17 cellular contexts compared by ENCODE assay signal in genomic region chr1:225470691-225471452, GRCh38. TPM values are rescaled to one million over a fixed set of nuclear protein-coding genes. Genes with fewer than 3 reads are reported as not detected.
DNase-seq lines count a peak whose midpoint lies in the region; ATAC-seq and TF ChIP-seq lines count a peak whose summit lies in the region.
"Had no signal": no experiment of that assay in that cellular context is flagged by ENCODE, and none has a peak within 500 bp of the region (broad histone marks: within the 10 kb centered on the region; RNA-seq: fewer than 3 reads in every experiment).

No MANE protein-coding gene starts in this region.

- DNase-seq in AG04449 (ENCODE audit: low read depth, low spot score) (no peak), esophagus muscularis mucosa (ENCODE audit: extremely low spot score) (no peak), osteocyte (ENCODE audit: extremely low spot score, unreplicated experiment) (peak; percentile 76), DMS53 treated with DMSO at 0.1 percent for 48 hours (lab: John Stamatoyannopoulos, UW; ENCODE audit: unreplicated experiment) (no peak), colonic mucosa (no peak), superior temporal gyrus (ENCODE audit: extremely low spot score) (no peak)
- DNase-seq in CD8-positive, alpha-beta memory T cell: no peak
- DNase-seq: activated naive CD8-positive, alpha-beta T cell treated with anti-CD3 and anti-CD28 coated beads, Interleukin-2, amount 10 ng/mL, durations not matched to agents 7 days and 5 days; activated T-cell treated with anti-CD3 and anti-CD28 coated beads for 4 hours; effector CD4-positive, alpha-beta T cell; IMR-90; mesenchymal stem cell; NCI-H2081 treated with DMSO at 0.1 percent for 48 hours; NCI-H526; OCI-M1 had no signal

- H3K9me3 Mint-ChIP-seq in CD8-positive, alpha-beta memory T cell: no peaks in the 10 kb centered on the region
- no peaks in the 10 kb centered on the region for H3K9me3 Mint-ChIP-seq in osteocyte (ENCODE audit: unreplicated experiment)

- H3K9me3 ChIP-seq in CD8-positive, alpha-beta memory T cell (ENCODE audit: low read length): no peaks in the 10 kb centered on the region
- H3K9me3 ChIP-seq in esophagus muscularis mucosa: no peaks in the 10 kb centered on the region
- no peaks in the 10 kb centered on the region for H3K9me3 ChIP-seq in colonic mucosa
- H3K9me3 ChIP-seq: SJCRH30 had no signal

- H3K4me1 Mint-ChIP-seq in CD8-positive, alpha-beta memory T cell: peaks cover 41 to 59% (median 50%) of the 10 kb centered on the region in 3 donors
- H3K4me1 Mint-ChIP-seq in osteocyte (ENCODE audit: unreplicated experiment): peaks cover 14% of the 10 kb centered on the region

- 88% methylated on average over 14 of the region's 25 CpGs for WGBS in esophagus muscularis mucosa

- ATAC-seq in GM21423 (IDR thresholded peaks at IDR 0.05; ENCODE audit: unreplicated experiment): no peak

- peaks cover 37% of the 10 kb centered on the region for H3K4me1 ChIP-seq in CD8-positive, alpha-beta memory T cell (ENCODE audit: insufficient read depth, low read length)
- peaks cover 20 to 52% (median 47%) of the 10 kb centered on the region in 4 donors for H3K4me1 ChIP-seq in esophagus muscularis mucosa
- H3K4me1 ChIP-seq in colonic mucosa: no peaks in the 10 kb centered on the region

- H3K36me3 ChIP-seq in CD8-positive, alpha-beta memory T cell (ENCODE audit: insufficient read depth, low read length): no peaks in the 10 kb centered on the region
- H3K36me3 ChIP-seq in esophagus muscularis mucosa: no peaks in the 10 kb centered on the region
- H3K36me3 ChIP-seq in colonic mucosa: no peaks in the 10 kb centered on the region
- H3K36me3 ChIP-seq: SJCRH30 had no signal

- H3K27me3 ChIP-seq in CD8-positive, alpha-beta memory T cell (ENCODE audit: insufficient read depth, low read length, poor library complexity, severe bottlenecking): no peaks in the 10 kb centered on the region
- H3K27me3 ChIP-seq in esophagus muscularis mucosa (no peaks in the 10 kb centered on the region), colonic mucosa (no peaks in the 10 kb centered on the region)
- H3K27me3 ChIP-seq: SJCRH30 had no signal

- peak overlapping the region in 5 of 8 donors; percentile 12 to 91 (median 42) for H3K27ac Mint-ChIP-seq in CD8-positive, alpha-beta memory T cell
- H3K27ac Mint-ChIP-seq in osteocyte (ENCODE audit: unreplicated experiment): no peak overlapping the region
- H3K27ac Mint-ChIP-seq: activated naive CD8-positive, alpha-beta T cell treated with anti-CD3 and anti-CD28 coated beads, Interleukin-2, amount 10 ng/mL, durations not matched to agents 7 days and 5 days had no signal

- H3K9ac ChIP-seq in colonic mucosa (ENCODE audit: low read depth in 2 of 2, low read length in 2 of 2): no peak overlapping the region

- TF ChIP-seq EP300 in esophagus muscularis mucosa (IDR thresholded peaks at IDR 0.05): no peak

- TF ChIP-seq CTCF in AG04449 (IDR thresholded peaks at IDR 0.05; ENCODE audit: insufficient read depth, low read length, missing control alignments) (peak; percentile 4), esophagus muscularis mucosa (IDR thresholded peaks at IDR 0.05) (peak in 2 of 3 experiments; percentile 11 to 31), osteocyte (IDR thresholded peaks at IDR 0.05) (no peak), colonic mucosa (IDR thresholded peaks at IDR 0.05) (no peak)

- POLR2A ChIA-PET in AG04449 (lab: Yijun Ruan, JAX): no interaction called here
- POLR2A ChIA-PET in CD8-positive, alpha-beta memory T cell (lab: Charles Lee): interaction anchor here (1.4 kb wide), 1 partner anchor 43 kb away, joined by 4 read pairs; the partner anchor contains the start of gene LBR

- TF ChIP-seq POLR2A in esophagus muscularis mucosa (IDR thresholded peaks at IDR 0.05; ENCODE audit: low read depth): no peak

- intact Hi-C loops in esophagus muscularis mucosa (cut with DNase I) (no loop called here), colonic mucosa (cut with DNase I) (no loop called here)

- H3K36me3 Mint-ChIP-seq in CD8-positive, alpha-beta memory T cell: peaks cover 0 to 2% (median 0%) of the 10 kb centered on the region in 3 donors
- H3K36me3 Mint-ChIP-seq in osteocyte (ENCODE audit: unreplicated experiment): no peaks in the 10 kb centered on the region
- H3K36me3 Mint-ChIP-seq: activated naive CD8-positive, alpha-beta T cell treated with anti-CD3 and anti-CD28 coated beads, Interleukin-2, amount 10 ng/mL, durations not matched to agents 7 days and 5 days had no signal

- H3K4me3 ChIP-seq in AG04449 (ENCODE audit: low read depth, low read length): no peak overlapping the region
- no peak overlapping the region for H3K4me3 ChIP-seq in CD8-positive, alpha-beta memory T cell (ENCODE audit: low read length)
- H3K4me3 ChIP-seq in esophagus muscularis mucosa: no peak overlapping the region
- no peak overlapping the region for H3K4me3 ChIP-seq in colonic mucosa
- H3K4me3 ChIP-seq: SJCRH30 had no signal

- no peak overlapping the region for H3K27ac ChIP-seq in CD8-positive, alpha-beta memory T cell (ENCODE audit: low read depth, low read length)
- peak overlapping the region in 3 of 4 donors; percentile 29 to 61 (median 35) for H3K27ac ChIP-seq in esophagus muscularis mucosa (replicated peaks in 1 of 4)
- no peak overlapping the region for H3K27ac ChIP-seq in colonic mucosa
- H3K27ac ChIP-seq: SJCRH30 had no signal

- no peak overlapping the region for H3K4me3 Mint-ChIP-seq in CD8-positive, alpha-beta memory T cell
- H3K4me3 Mint-ChIP-seq in osteocyte (ENCODE audit: unreplicated experiment): no peak overlapping the region
- H3K4me3 Mint-ChIP-seq: activated naive CD8-positive, alpha-beta T cell treated with anti-CD3 and anti-CD28 coated beads, Interleukin-2, amount 10 ng/mL, durations not matched to agents 7 days and 5 days had no signal

- H3K27me3 Mint-ChIP-seq in CD8-positive, alpha-beta memory T cell: no peaks in the 10 kb centered on the region
- no peaks in the 10 kb centered on the region for H3K27me3 Mint-ChIP-seq in osteocyte (ENCODE audit: unreplicated experiment)
- H3K27me3 Mint-ChIP-seq: activated naive CD8-positive, alpha-beta T cell treated with anti-CD3 and anti-CD28 coated beads, Interleukin-2, amount 10 ng/mL, durations not matched to agents 7 days and 5 days had no signal

- CTCF ChIA-PET in AG04449 (lab: Yijun Ruan, JAX): interaction anchor here (1.0 to 12.6 kb wide), 9 partner anchors 7 to 516 kb away, joined by 3 to 190 read pairs (median 4); partner anchors contain the start of genes SRP9 and TMEM63A
- CTCF ChIA-PET in CD8-positive, alpha-beta memory T cell (lab: Charles Lee): interaction anchor here (1.0 kb wide), 1 partner anchor 441 kb away, joined by 3 read pairs; no protein-coding TSS in a partner anchor

RNA-seq across cellular contexts. Expression of gene LBR, which starts 43.0 kb away (rescaled TPM):
- total RNA-seq in CD8-positive, alpha-beta memory T cell: 100 to 1,000 TPM; 125 to 132 TPM
- 110 TPM for polyA plus RNA-seq in CD8-positive, alpha-beta memory T cell
- total RNA-seq in esophagus muscularis mucosa (100 to 1,000 TPM in 1 of 4 donors, 10 to 100 TPM in 3; 82.3 to 157 (median 85.1) TPM), osteocyte (29.5 and 34.8 TPM in 2 replicates), colonic mucosa (100 to 1,000 TPM; 111 to 147 TPM)

Comparison
In these comparisons a context has a peak if more than half of its experiments do, and no peak if none do; other contexts are left out.
1. CTCF ChIP-seq: peak in AG04449 (single experiment) and esophagus muscularis mucosa (2 of 3); none in osteocyte (single experiment) and colonic mucosa (single experiment).
2. H3K27ac ChIP-seq: peak in esophagus muscularis mucosa (3 of 4); none in CD8-positive, alpha-beta memory T cell (single experiment) and colonic mucosa (single experiment).